Comparison of ENCODE assay signal across 1 cellular context in the genomic region with DNA sequence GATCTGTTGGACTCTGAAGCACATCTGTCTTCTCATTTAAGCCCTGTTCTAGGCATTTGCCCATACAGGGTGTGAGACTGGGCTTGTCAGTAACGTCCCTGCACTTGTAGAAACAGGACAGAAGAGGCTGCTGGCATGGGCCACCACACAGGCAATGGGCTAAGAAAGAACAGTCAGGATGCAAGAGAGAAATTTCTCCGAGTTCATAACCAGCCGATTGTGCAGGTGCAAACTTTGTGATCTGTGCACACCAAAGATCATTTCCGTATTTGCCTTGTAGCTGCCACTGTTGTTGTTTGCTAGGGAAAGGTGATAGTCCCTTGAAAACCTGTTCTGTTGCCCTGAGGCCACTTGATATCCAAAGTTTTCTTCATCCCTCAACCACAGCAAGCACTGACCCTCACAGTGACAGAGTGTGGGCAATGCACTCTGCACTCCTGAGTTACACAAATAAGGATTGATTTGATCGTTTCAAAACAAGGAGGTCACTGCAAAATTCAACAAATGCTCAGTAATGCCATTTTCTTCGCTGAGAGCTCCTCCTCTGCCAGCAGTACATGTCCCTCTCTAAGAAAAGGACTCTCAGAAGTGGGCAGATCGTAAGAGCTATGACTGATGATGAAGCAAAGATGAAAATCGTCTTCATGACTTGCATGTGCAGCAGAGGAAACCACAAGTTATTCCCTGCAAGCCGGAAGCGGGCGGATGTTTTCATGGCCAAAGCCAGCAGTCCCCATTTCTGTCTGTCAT.
TF ChIP-seq lines count a peak whose summit lies in the region.

No MANE protein-coding gene starts in this region.

TF ChIP-seq in K562, 482 proteins besides CTCF, POLR2A, EP300 and RAD21 (continued from another document and continues in another):
- no peak for TF ChIP-seq CTCFL (IDR thresholded peaks at IDR 0.05; ENCODE audit: borderline replicate concordance, insufficient read depth, low read depth, low read length, poor library complexity, severe bottlenecking)
- TF ChIP-seq KDM4B (IDR thresholded peaks at IDR 0.05; ENCODE audit: borderline replicate concordance in 2 of 2, low read depth in 1 of 2), result no peak
- no peak for TF ChIP-seq CBFA2T2 (conservative IDR thresholded peaks at IDR 0.05)
- TF ChIP-seq SRSF1 (IDR thresholded peaks at IDR 0.05; ENCODE audit: low read depth, low read length), result no peak
- TF ChIP-seq RHOXF2B (CRISPR knock-in tag; conservative IDR thresholded peaks at IDR 0.05), result no peak
- TF ChIP-seq TSC22D4 (tag; IDR thresholded peaks at IDR 0.05), result no peak
- peak; percentile 71 for TF ChIP-seq SMARCA4 (IDR thresholded peaks at IDR 0.05)
- TF ChIP-seq, protein P1, sequence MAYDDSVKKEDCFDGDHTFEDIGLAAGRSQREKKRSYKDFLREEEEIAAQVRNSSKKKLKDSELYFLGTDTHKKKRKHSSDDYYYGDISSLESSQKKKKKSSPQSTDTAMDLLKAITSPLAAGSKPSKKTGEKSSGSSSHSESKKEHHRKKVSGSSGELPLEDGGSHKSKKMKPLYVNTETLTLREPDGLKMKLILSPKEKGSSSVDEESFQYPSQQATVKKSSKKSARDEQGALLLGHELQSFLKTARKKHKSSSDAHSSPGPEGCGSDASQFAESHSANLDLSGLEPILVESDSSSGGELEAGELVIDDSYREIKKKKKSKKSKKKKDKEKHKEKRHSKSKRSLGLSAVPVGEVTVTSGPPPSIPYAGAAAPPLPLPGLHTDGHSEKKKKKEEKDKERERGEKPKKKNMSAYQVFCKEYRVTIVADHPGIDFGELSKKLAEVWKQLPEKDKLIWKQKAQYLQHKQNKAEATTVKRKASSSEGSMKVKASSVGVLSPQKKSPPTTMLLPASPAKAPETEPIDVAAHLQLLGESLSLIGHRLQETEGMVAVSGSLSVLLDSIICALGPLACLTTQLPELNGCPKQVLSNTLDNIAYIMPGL (CRISPR knock-in tag; IDR thresholded peaks at IDR 0.05), result no peak
- TF ChIP-seq CBFA2T3 (IDR thresholded peaks at IDR 0.05), result peak; percentile 5; the same call in 1 of the 2 replicates
- TF ChIP-seq TBL1XR1 (IDR thresholded peaks at IDR 0.05; ENCODE audit: low read length in 2 of 2), result 0 out of 4 replicates have a peak, but pooled peaks of 1 of the 2 experiments have one; percentile 19
- TF ChIP-seq CREB1 (IDR thresholded peaks at IDR 0.05), result no peak
- TF ChIP-seq CREB1 (CRISPR knock-in tag; IDR thresholded peaks at IDR 0.05), result no peak
- TF ChIP-seq NFE2L1 (tag; IDR thresholded peaks at IDR 0.05; ENCODE audit: borderline replicate concordance, low read depth), result no peak
- no peak for TF ChIP-seq ZNF174 (CRISPR knock-in tag; IDR thresholded peaks at IDR 0.05)
- TF ChIP-seq MEIS2 (IDR thresholded peaks at IDR 0.05; ENCODE audit: partially characterized antibody), result peak; percentile 67
- TF ChIP-seq, protein P2, sequence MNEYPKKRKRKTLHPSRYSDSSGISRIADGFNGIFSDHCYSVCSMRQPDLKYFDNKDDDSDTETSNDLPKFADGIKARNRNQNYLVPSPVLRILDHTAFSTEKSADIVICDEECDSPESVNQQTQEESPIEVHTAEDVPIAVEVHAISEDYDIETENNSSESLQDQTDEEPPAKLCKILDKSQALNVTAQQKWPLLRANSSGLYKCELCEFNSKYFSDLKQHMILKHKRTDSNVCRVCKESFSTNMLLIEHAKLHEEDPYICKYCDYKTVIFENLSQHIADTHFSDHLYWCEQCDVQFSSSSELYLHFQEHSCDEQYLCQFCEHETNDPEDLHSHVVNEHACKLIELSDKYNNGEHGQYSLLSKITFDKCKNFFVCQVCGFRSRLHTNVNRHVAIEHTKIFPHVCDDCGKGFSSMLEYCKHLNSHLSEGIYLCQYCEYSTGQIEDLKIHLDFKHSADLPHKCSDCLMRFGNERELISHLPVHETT (CRISPR knock-in tag; conservative IDR thresholded peaks at IDR 0.05 in 1 of 2, IDR thresholded peaks at IDR 0.05 in 1 of 2), result peak in 1 of 2 experiments; percentile 68; a peak in 1 of 4 replicates
- TF ChIP-seq, protein P3, sequence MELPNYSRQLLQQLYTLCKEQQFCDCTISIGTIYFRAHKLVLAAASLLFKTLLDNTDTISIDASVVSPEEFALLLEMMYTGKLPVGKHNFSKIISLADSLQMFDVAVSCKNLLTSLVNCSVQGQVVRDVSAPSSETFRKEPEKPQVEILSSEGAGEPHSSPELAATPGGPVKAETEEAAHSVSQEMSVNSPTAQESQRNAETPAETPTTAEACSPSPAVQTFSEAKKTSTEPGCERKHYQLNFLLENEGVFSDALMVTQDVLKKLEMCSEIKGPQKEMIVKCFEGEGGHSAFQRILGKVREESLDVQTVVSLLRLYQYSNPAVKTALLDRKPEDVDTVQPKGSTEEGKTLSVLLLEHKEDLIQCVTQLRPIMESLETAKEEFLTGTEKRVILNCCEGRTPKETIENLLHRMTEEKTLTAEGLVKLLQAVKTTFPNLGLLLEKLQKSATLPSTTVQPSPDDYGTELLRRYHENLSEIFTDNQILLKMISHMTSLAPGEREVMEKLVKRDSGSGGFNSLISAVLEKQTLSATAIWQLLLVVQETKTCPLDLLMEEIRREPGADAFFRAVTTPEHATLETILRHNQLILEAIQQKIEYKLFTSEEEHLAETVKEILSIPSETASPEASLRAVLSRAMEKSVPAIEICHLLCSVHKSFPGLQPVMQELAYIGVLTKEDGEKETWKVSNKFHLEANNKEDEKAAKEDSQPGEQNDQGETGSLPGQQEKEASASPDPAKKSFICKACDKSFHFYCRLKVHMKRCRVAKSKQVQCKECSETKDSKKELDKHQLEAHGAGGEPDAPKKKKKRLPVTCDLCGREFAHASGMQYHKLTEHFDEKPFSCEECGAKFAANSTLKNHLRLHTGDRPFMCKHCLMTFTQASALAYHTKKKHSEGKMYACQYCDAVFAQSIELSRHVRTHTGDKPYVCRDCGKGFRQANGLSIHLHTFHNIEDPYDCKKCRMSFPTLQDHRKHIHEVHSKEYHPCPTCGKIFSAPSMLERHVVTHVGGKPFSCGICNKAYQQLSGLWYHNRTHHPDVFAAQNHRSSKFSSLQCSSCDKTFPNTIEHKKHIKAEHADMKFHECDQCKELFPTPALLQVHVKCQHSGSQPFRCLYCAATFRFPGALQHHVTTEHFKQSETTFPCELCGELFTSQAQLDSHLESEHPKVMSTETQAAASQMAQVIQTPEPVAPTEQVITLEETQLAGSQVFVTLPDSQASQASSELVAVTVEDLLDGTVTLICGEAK (IDR thresholded peaks at IDR 0.05), result 0 out of 2 replicates have a peak, but pooled peaks have one; percentile 18
- TF ChIP-seq, protein P3 (CRISPR knock-in tag; IDR thresholded peaks at IDR 0.05), result no peak
- TF ChIP-seq ADNP (tag; IDR thresholded peaks at IDR 0.05), result no peak
- no peak for TF ChIP-seq MITF (IDR thresholded peaks at IDR 0.05)
- TF ChIP-seq ZEB2 (IDR thresholded peaks at IDR 0.05), result 0 out of 2 replicates have a peak, but pooled peaks have one; percentile 27
- no peak for TF ChIP-seq CBX3 (IDR thresholded peaks at IDR 0.05; ENCODE audit: borderline replicate concordance in 1 of 2, low read length in 2 of 2)
- TF ChIP-seq BRD4 (IDR thresholded peaks at IDR 0.05), result no peak
- no peak for TF ChIP-seq ZNF165 (CRISPR knock-in tag; IDR thresholded peaks at IDR 0.05; ENCODE audit: borderline replicate concordance)
- TF ChIP-seq FUS (optimal IDR thresholded peaks at IDR 0.05; ENCODE audit: low read depth, low read length), result no peak
- no peak for TF ChIP-seq NR3C1 (CRISPR knock-in tag; IDR thresholded peaks at IDR 0.05)
- no peak for TF ChIP-seq ZBED1 (IDR thresholded peaks at IDR 0.05)
- no peak for TF ChIP-seq SNIP1 (IDR thresholded peaks at IDR 0.05; ENCODE audit: low read depth)
- no peak for TF ChIP-seq TSHZ1 (CRISPR knock-in tag; IDR thresholded peaks at IDR 0.05)
- TF ChIP-seq CBFB (CRISPR knock-in tag; IDR thresholded peaks at IDR 0.05), result no peak
- no peak for TF ChIP-seq ZNF282 (CRISPR knock-in tag; IDR thresholded peaks at IDR 0.05)
- TF ChIP-seq ESRRA (IDR thresholded peaks at IDR 0.05; ENCODE audit: borderline replicate concordance, low read depth), result peak; percentile 55; the same call in 1 of the 2 replicates
- TF ChIP-seq ZNF175 (CRISPR knock-in tag; IDR thresholded peaks at IDR 0.05; ENCODE audit: low read depth), result no peak
- no peak for TF ChIP-seq RFX5 (IDR thresholded peaks at IDR 0.05; ENCODE audit: low read depth, low read length)
- no peak for TF ChIP-seq ZNF23 (CRISPR knock-in tag; IDR thresholded peaks at IDR 0.05)
- TF ChIP-seq CBX1 (IDR thresholded peaks at IDR 0.05; ENCODE audit: low read depth), result no peak
- TF ChIP-seq GMEB1 (CRISPR knock-in tag; IDR thresholded peaks at IDR 0.05), result no peak
- TF ChIP-seq ARHGAP35 (IDR thresholded peaks at IDR 0.05; ENCODE audit: partially characterized antibody), result no peak
- no peak for TF ChIP-seq ZNF717 (CRISPR knock-in tag; IDR thresholded peaks at IDR 0.05)
